9 cellular contexts compared by ENCODE assay signal in genomic region chr17:6639014-6639650, GRCh38. TPM values are rescaled to one million over a fixed set of nuclear protein-coding genes. Genes with fewer than 3 reads are reported as not detected.
DNase-seq lines count a peak whose midpoint lies in the region; ATAC-seq and TF ChIP-seq lines count a peak whose summit lies in the region.
"Had no signal": no experiment of that assay in that cellular context is flagged by ENCODE, and none has a peak within 500 bp of the region (broad histone marks: within the 10 kb centered on the region; RNA-seq: fewer than 3 reads in every experiment).

No MANE protein-coding gene starts in this region.

- H3K27ac ChIP-seq in GM23248 (no peak overlapping the region), gastrocnemius medialis (no peak overlapping the region)

- POLR2A ChIA-PET in WTC11 (lab: Charles Lee): no interaction called here

- TF ChIP-seq CTCF in WTC11 (IDR thresholded peaks at IDR 0.05): no peak
- TF ChIP-seq CTCF in glutamatergic neuron (IDR thresholded peaks at IDR 0.05; ENCODE audit: partially characterized antibody, unreplicated experiment): no peak
- no peak for TF ChIP-seq CTCF in gastrocnemius medialis (IDR thresholded peaks at IDR 0.05 in 4 of 5, conservative IDR thresholded peaks at IDR 0.05 in 1 of 5)

- H3K9me3 Mint-ChIP-seq in WTC11: no peaks in the 10 kb centered on the region
- no peaks in the 10 kb centered on the region for H3K9me3 Mint-ChIP-seq in glutamatergic neuron (ENCODE audit: unreplicated experiment)

- peaks cover 16% of the 10 kb centered on the region; the same call in 1 of the 2 replicates for H3K36me3 ChIP-seq in GM23248 (ENCODE audit: low read depth)
- peaks cover 0 to 11% of the 10 kb centered on the region in 2 donors for H3K36me3 ChIP-seq in gastrocnemius medialis

- ATAC-seq in WTC11 (no peak), gastrocnemius medialis (no peak)

- in situ Hi-C loops in GM23248 (cut with MboI) (no loop called here), gastrocnemius medialis (cut with MboI; ENCODE audit: low sequenced_read_pairs in 4 of 4) (loop anchor here in 1 of 4 donors (25.0 kb wide), 1 partner anchor 373 kb away; the partner anchor contains the start of genes BCL6B and RNASEK)

- peaks cover 26% of the 10 kb centered on the region for H3K4me1 ChIP-seq in GM23248 (ENCODE audit: insufficient read depth)
- H3K4me1 ChIP-seq in gastrocnemius medialis: peaks cover 10 to 22% of the 10 kb centered on the region in 2 donors

- 39 to 44% methylated on average over 14 to 16 of the region's 16 CpGs for WGBS in GM23248 (ENCODE audit: low coverage in 1 of 2, low lambda C conversion rate in 2 of 2, missing lambda C conversion rate in 2 of 2), 2 experiments

- H3K4me2 ChIP-seq in GM23248 (ENCODE audit: unreplicated experiment): peak overlapping the region; percentile 89

- H3K27ac Mint-ChIP-seq in WTC11 (no peak overlapping the region), glutamatergic neuron (ENCODE audit: unreplicated experiment) (no peak overlapping the region)

- TF ChIP-seq POLR2A in gastrocnemius medialis (IDR thresholded peaks at IDR 0.05): no peak

- H3K9ac ChIP-seq in GM23248: peak overlapping the region; percentile 88

- CTCF ChIA-PET in WTC11 (lab: Charles Lee): interaction anchor here (0.5 to 2.4 kb wide), 7 partner anchors 9 to 1133 kb away, joined by 3 to 5 read pairs (median 4); partner anchors contain the start of genes C17orf100 and MED31

- H3F3A ChIP-seq in GM23248 (ENCODE audit: insufficient read depth): peaks cover 26% of the 10 kb centered on the region

- H3K4me1 Mint-ChIP-seq in WTC11: peaks cover 23% of the 10 kb centered on the region
- H3K4me1 Mint-ChIP-seq in glutamatergic neuron (ENCODE audit: low read depth, unreplicated experiment): peaks cover 3% of the 10 kb centered on the region

- H2AFZ ChIP-seq in GM23248: peak overlapping the region; percentile 89; the same call in 1 of the 2 replicates

- H3K9me2 ChIP-seq in GM23248 (ENCODE audit: insufficient read depth): no peaks in the 10 kb centered on the region

- H3K27me3 ChIP-seq in GM23248 (replicated peaks; ENCODE audit: insufficient read depth) (no peaks in the 10 kb centered on the region), gastrocnemius medialis (no peaks in the 10 kb centered on the region)

- H4K20me1 ChIP-seq in GM23248 (ENCODE audit: insufficient read depth): peaks cover 10% of the 10 kb centered on the region; the same call in 1 of the 2 replicates

- DNase-seq in GM23248 (no peak), WTC11 (ENCODE audit: low spot score) (no peak), glutamatergic neuron (no peak), gastrocnemius medialis (no peak), NCI-H187 (lab: John Stamatoyannopoulos, UW) (no peak), epidermal melanocyte (ENCODE audit: insufficient read length, low spot score) (no peak), DMS 273 treated with DMSO at 0.1 percent for 48 hours (lab: John Stamatoyannopoulos, UW) (no peak), SIG-M5 treated with dmso at 0.1 percent for 504 hours (lab: John Stamatoyannopoulos, UW; ENCODE audit: unreplicated experiment) (no peak)
- DNase-seq: activated effector memory CD4-positive, alpha-beta T cell treated with Interleukin-2 at 50 U/mL for 16 hours had no signal

- H3K9me3 ChIP-seq in GM23248 (ENCODE audit: low read depth) (no peaks in the 10 kb centered on the region), gastrocnemius medialis (no peaks in the 10 kb centered on the region)

- H3K27me3 Mint-ChIP-seq in WTC11 (ENCODE audit: low read depth): no peaks in the 10 kb centered on the region
- H3K27me3 Mint-ChIP-seq in glutamatergic neuron (ENCODE audit: unreplicated experiment): peaks cover 10% of the 10 kb centered on the region

- H3K79me2 ChIP-seq in GM23248 (ENCODE audit: insufficient read depth): peaks cover 84% of the 10 kb centered on the region

- H3K36me3 Mint-ChIP-seq in WTC11 (peaks cover 26% of the 10 kb centered on the region), glutamatergic neuron (ENCODE audit: unreplicated experiment) (no peaks in the 10 kb centered on the region)

- intact Hi-C loops in gastrocnemius medialis (cut with DNase I; ENCODE audit: low total_unique reads): no loop called here

- peak overlapping the region; percentile 91 for H3K4me3 ChIP-seq in GM23248
- peak overlapping the region; percentile 91 to 97 (median 93) for H3K4me3 ChIP-seq in gastrocnemius medialis

- H3K4me3 Mint-ChIP-seq in WTC11: peak overlapping the region; percentile 88
- peak overlapping the region; percentile 97 for H3K4me3 Mint-ChIP-seq in glutamatergic neuron (ENCODE audit: unreplicated experiment)

TF ChIP-seq in WTC11, 78 proteins besides CTCF, POLR2A, EP300 and RAD21:
- TF ChIP-seq NFE2L1 (CRISPR knock-in tag; IDR thresholded peaks at IDR 0.05) (no peak), ZNF671 (CRISPR knock-in tag; IDR thresholded peaks at IDR 0.05) (no peak), NFYB (CRISPR knock-in tag; conservative IDR thresholded peaks at IDR 0.05; ENCODE audit: low read depth) (no peak), TP53 (CRISPR knock-in tag; IDR thresholded peaks at IDR 0.05) (no peak), ZNF219 (CRISPR knock-in tag; IDR thresholded peaks at IDR 0.05; ENCODE audit: borderline replicate concordance) (no peak)
TF ChIP-seq in WTC11: peak in this region for 0.

RNA-seq across cellular contexts. Expression of gene KIAA0753, which starts 1.4 kb away (rescaled TPM):
- 14.2 and 20.5 TPM in 2 replicates for total RNA-seq in GM23248 (2014; rRNA removed; shearing (Covaris generic))
- 5.8 and 6.9 TPM in 2 replicates for polyA plus RNA-seq in GM23248 (2016; fragmentation: Nextera tagmentation; extraction: Ambion mirVana)
- 17.7 to 22.8 TPM (median 18.4 TPM) in 3 replicates for total RNA-seq in WTC11 (2021)
- total RNA-seq in glutamatergic neuron (ENCODE audit: unreplicated experiment): 25.6 TPM
- 1 to 10 TPM; 3.0 to 6.3 (median 3.6) TPM for total RNA-seq in gastrocnemius medialis

RNA-seq across cellular contexts. Expression of gene TXNDC17, which starts 1.7 kb away (rescaled TPM):
- 112 and 152 TPM in 2 replicates for total RNA-seq in GM23248 (2014; rRNA removed; shearing (Covaris generic))
- 630 and 673 TPM in 2 replicates for polyA plus RNA-seq in GM23248 (2016; fragmentation: Nextera tagmentation; extraction: Ambion mirVana)
- total RNA-seq in WTC11 (2021) (148 to 157 TPM (median 151 TPM) in 3 replicates), glutamatergic neuron (ENCODE audit: unreplicated experiment) (89.5 TPM), gastrocnemius medialis (100 to 1,000 TPM in 2 of 4 donors, 10 to 100 TPM in 2; 85.5 to 183 (median 106) TPM)

RNA-seq across cellular contexts. Expression of gene MED31, which starts 12.3 kb away (rescaled TPM):
- 4.8 and 8.9 TPM in 2 replicates for total RNA-seq in GM23248 (2014; rRNA removed; shearing (Covaris generic))
- polyA plus RNA-seq in GM23248 (2016; fragmentation: Nextera tagmentation; extraction: Ambion mirVana): 64.9 and 70.0 TPM in 2 replicates
- total RNA-seq in WTC11 (2021): 10.6 to 12.3 TPM (median 11.4 TPM) in 3 replicates
- total RNA-seq in glutamatergic neuron (ENCODE audit: unreplicated experiment): 12.7 TPM
- 1 to 10 TPM; 3.8 to 8.6 (median 7.2) TPM for total RNA-seq in gastrocnemius medialis

RNA-seq across cellular contexts. Expression of gene C17orf100, which starts 12.4 kb away (rescaled TPM):
- 0.63 and 0.86 TPM in 2 replicates for total RNA-seq in GM23248 (2014; rRNA removed; shearing (Covaris generic))
- polyA plus RNA-seq in GM23248 (2016; fragmentation: Nextera tagmentation; extraction: Ambion mirVana): 5.2 and 5.5 TPM in 2 replicates
- total RNA-seq in WTC11 (2021) (2.3 to 2.7 TPM (median 2.6 TPM) in 3 replicates), glutamatergic neuron (ENCODE audit: unreplicated experiment) (4.6 TPM), gastrocnemius medialis (under 1 TPM in 1 of 4 donors, not detected in 3; 0.27 TPM)
